Comparison of ENCODE assay signal across 10 cellular contexts in the genomic region with DNA sequence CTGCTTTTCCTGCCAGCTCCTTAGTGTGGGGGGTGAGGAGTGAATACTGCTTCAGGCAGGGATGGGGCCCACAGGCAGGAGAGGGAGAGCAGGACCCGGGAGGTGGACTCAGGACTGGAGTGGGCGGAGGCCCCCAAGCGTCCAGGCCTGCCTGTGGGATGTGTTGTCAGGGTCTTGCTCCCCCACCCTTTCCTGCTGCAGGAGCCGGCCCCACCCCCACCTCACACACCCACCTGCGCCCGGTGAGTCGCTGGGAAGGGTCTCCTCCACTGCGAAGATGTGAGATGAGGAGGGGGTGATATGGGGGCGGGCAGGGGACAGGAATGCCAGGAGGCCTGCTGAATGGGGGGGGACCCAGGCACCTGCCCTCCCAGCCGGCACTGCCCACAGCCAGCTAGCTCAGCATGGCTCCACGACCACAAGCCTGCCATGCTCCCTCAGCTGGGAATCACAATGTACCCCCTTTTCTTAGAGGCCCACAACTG. TPM values are rescaled to one million over a fixed set of nuclear protein-coding genes. Genes with fewer than 3 reads are reported as not detected.
DNase-seq lines count a peak whose midpoint lies in the region; ATAC-seq and TF ChIP-seq lines count a peak whose summit lies in the region.
"Had no signal": no experiment of that assay in that cellular context is flagged by ENCODE, and none has a peak within 500 bp of the region (broad histone marks: within the 10 kb centered on the region; RNA-seq: fewer than 3 reads in every experiment).

No MANE protein-coding gene starts in this region.

- H3F3A ChIP-seq in OCI-LY1 (ENCODE audit: insufficient read depth, low read length), result no peaks in the 10 kb centered on the region

- H3K36me3 Mint-ChIP-seq in endothelial cell (ENCODE audit: low read depth, unreplicated experiment) (peaks cover 15% of the 10 kb centered on the region), neural crest cell (ENCODE audit: low read depth) (no peaks in the 10 kb centered on the region)
- H3K36me3 Mint-ChIP-seq: stimulated activated naive B cell treated with anti-CD40 and anti-IgM and Interleukin-4, amounts not matched to agents 10 μg/mL and 1 μg/mL and 100 μg/mL, for 72 hours had no signal

- H3K9ac ChIP-seq in BLaER1 treated with 17β-estradiol and CSF1 and Interleukin-3, amounts not matched to agents 10 nM and 100 nM, result peak overlapping the region; percentile 82 to 90 (median 88); a peak in 20 of 22 replicates
- H3K9ac ChIP-seq in OCI-LY1 (ENCODE audit: low read length), result no peak overlapping the region

- peaks cover 15% of the 10 kb centered on the region for H3K4me1 Mint-ChIP-seq in endothelial cell (ENCODE audit: unreplicated experiment)
- H3K4me1 Mint-ChIP-seq in neural crest cell, result peaks cover 18% of the 10 kb centered on the region

- no peaks in the 10 kb centered on the region for H3K36me3 ChIP-seq in BLaER1 treated with 17β-estradiol and CSF1 and Interleukin-3, amounts not matched to agents 10 nM and 100 nM
- H3K36me3 ChIP-seq in OCI-LY1 (ENCODE audit: insufficient read depth, low read length), result no peaks in the 10 kb centered on the region

- no peaks in the 10 kb centered on the region for H3K79me2 ChIP-seq in OCI-LY1 (ENCODE audit: insufficient read depth, low read length)

- peaks cover 19 to 47% (median 40%) of the 10 kb centered on the region in 10 experiments; a peak in 19 of 20 replicates for H3K4me1 ChIP-seq in BLaER1 treated with 17β-estradiol and CSF1 and Interleukin-3, amounts not matched to agents 10 nM and 100 nM
- H3K4me1 ChIP-seq in OCI-LY1 (ENCODE audit: insufficient read depth, low read length, severe bottlenecking), result peaks cover 10% of the 10 kb centered on the region

- H3K27ac Mint-ChIP-seq in endothelial cell (ENCODE audit: unreplicated experiment) (no peak overlapping the region), neural crest cell (ENCODE audit: unreplicated experiment) (no peak overlapping the region)
- H3K27ac Mint-ChIP-seq: stimulated activated naive B cell treated with anti-CD40 and anti-IgM and Interleukin-4, amounts not matched to agents 10 μg/mL and 1 μg/mL and 100 μg/mL, for 72 hours had no signal

- no peaks in the 10 kb centered on the region for H3K9me2 ChIP-seq in OCI-LY1 (ENCODE audit: low read depth, low read length)

- H3K4me3 Mint-ChIP-seq in endothelial cell (ENCODE audit: unreplicated experiment) (peak overlapping the region; percentile 87), neural crest cell (peak overlapping the region; percentile 85)

- peaks cover 17% of the 10 kb centered on the region for H3K27me3 Mint-ChIP-seq in endothelial cell (ENCODE audit: unreplicated experiment)
- peaks cover 29% of the 10 kb centered on the region for H3K27me3 Mint-ChIP-seq in neural crest cell (ENCODE audit: low read depth)

- no peaks in the 10 kb centered on the region for H3K9me3 ChIP-seq in BLaER1 treated with 17β-estradiol and CSF1 and Interleukin-3, amounts not matched to agents 10 nM and 100 nM (replicated peaks in 1 of 11)
- no peaks in the 10 kb centered on the region for H3K9me3 ChIP-seq in OCI-LY1 (ENCODE audit: low read length)

- TF ChIP-seq CTCF in OCI-LY1 (IDR thresholded peaks at IDR 0.05; ENCODE audit: low read length) (no peak), endothelial cell (IDR thresholded peaks at IDR 0.05; ENCODE audit: unreplicated experiment) (no peak), neural crest cell (conservative IDR thresholded peaks at IDR 0.05) (no peak)

- no peaks in the 10 kb centered on the region for H3K9me3 Mint-ChIP-seq in endothelial cell (ENCODE audit: unreplicated experiment)
- no peaks in the 10 kb centered on the region for H3K9me3 Mint-ChIP-seq in neural crest cell
- H3K9me3 Mint-ChIP-seq: stimulated activated naive B cell treated with anti-CD40 and anti-IgM and Interleukin-4, amounts not matched to agents 10 μg/mL and 1 μg/mL and 100 μg/mL, for 72 hours had no signal

- no peak for DNase-seq in endothelial cell (ENCODE audit: low spot score)
- no peak for DNase-seq in neural crest cell (ENCODE audit: low read depth, low spot score)
- no peak for DNase-seq in GM19240 (ENCODE audit: insufficient read length, low spot score)
- DNase-seq in activated CD4-positive, CD25-positive, alpha-beta regulatory T cell treated with anti-CD3 and anti-CD28 coated beads, Interleukin-2, amount 50 U/mL, for 72 hours, result no peak
- no peak for DNase-seq in activated T-cell treated with anti-CD3 and anti-CD28 coated beads for 4 hours
- DNase-seq: KBM-7; stimulated activated naive B cell treated with anti-CD40 and anti-IgM and Interleukin-4, amounts not matched to agents 10 μg/mL and 1 μg/mL and 100 μg/mL, for 72 hours had no signal

- peak overlapping the region in 1 of 11 experiments; percentile 81; a peak in 1 of 22 replicates for H3K27ac ChIP-seq in BLaER1 treated with 17β-estradiol and CSF1 and Interleukin-3, amounts not matched to agents 10 nM and 100 nM
- H3K27ac ChIP-seq in OCI-LY1 (ENCODE audit: low read depth, low read length, poor library complexity, severe bottlenecking), result no peak overlapping the region

- no peaks in the 10 kb centered on the region for H3K27me3 ChIP-seq in BLaER1 treated with 17β-estradiol and CSF1 and Interleukin-3, amounts not matched to agents 10 nM and 100 nM
- H3K27me3 ChIP-seq in OCI-LY1 (ENCODE audit: insufficient read depth, low read length), result peaks cover 4% of the 10 kb centered on the region

- peaks cover 0 to 42% (median 20%) of the 10 kb centered on the region in 11 experiments; a peak in 14 of 22 replicates for H4K20me1 ChIP-seq in BLaER1 treated with 17β-estradiol and CSF1 and Interleukin-3, amounts not matched to agents 10 nM and 100 nM
- no peaks in the 10 kb centered on the region for H4K20me1 ChIP-seq in OCI-LY1 (ENCODE audit: insufficient read depth, low read length)

- no peak overlapping the region for H2AFZ ChIP-seq in OCI-LY1 (ENCODE audit: low read length)

- no peak for ATAC-seq in GM21367 (IDR thresholded peaks at IDR 0.05; ENCODE audit: unreplicated experiment)

- peak overlapping the region; percentile 79 to 91 (median 83) for H3K4me3 ChIP-seq in BLaER1 treated with 17β-estradiol and CSF1 and Interleukin-3, amounts not matched to agents 10 nM and 100 nM
- H3K4me3 ChIP-seq in OCI-LY1 (ENCODE audit: low read depth, low read length, poor library complexity, severe bottlenecking), result peak overlapping the region; percentile 63

- peak overlapping the region; percentile 88 to 97 (median 92) for H3K4me2 ChIP-seq in BLaER1 treated with 17β-estradiol and CSF1 and Interleukin-3, amounts not matched to agents 10 nM and 100 nM
- H3K4me2 ChIP-seq in OCI-LY1 (ENCODE audit: low read length), result peak overlapping the region; percentile 75

RNA-seq across cellular contexts. Expression of a gene that starts 1.1 kb away (rescaled TPM):
- 53.7 TPM for total RNA-seq in endothelial cell (ENCODE audit: unreplicated experiment)
- total RNA-seq in neural crest cell, result 50.6 and 51.9 TPM in 2 replicates

RNA-seq across cellular contexts. Expression of a gene that starts 17.4 kb away (rescaled TPM):
- total RNA-seq in endothelial cell (ENCODE audit: unreplicated experiment) (904 TPM), neural crest cell (59.7 and 70.0 TPM in 2 replicates)

RNA-seq across cellular contexts. Expression of a gene that starts 26.9 kb away (rescaled TPM):
- total RNA-seq in endothelial cell (ENCODE audit: unreplicated experiment) (4.3 TPM), neural crest cell (7.3 and 8.1 TPM in 2 replicates)

RNA-seq across cellular contexts. Expression of a gene that starts 37.9 kb away (rescaled TPM):
- total RNA-seq in endothelial cell (ENCODE audit: unreplicated experiment), result 124 TPM
- 114 and 122 TPM in 2 replicates for total RNA-seq in neural crest cell

RNA-seq across cellular contexts. Expression of a gene that starts 54.1 kb away (rescaled TPM):
- total RNA-seq in endothelial cell (ENCODE audit: unreplicated experiment), result 0.82 TPM
- 8.7 and 12.9 TPM in 2 replicates for total RNA-seq in neural crest cell

Comparison
In these comparisons a context has a peak if more than half of its experiments do, and no peak if none do; other contexts are left out.
1. RNA of a gene that starts 17.4 kb away (total RNA-seq): 904 TPM in endothelial cell (single experiment); 59.7 to 70.0 TPM in neural crest cell; every median in the first group is over 10 times any median in the second.